ENCODE assay signal across 18 cellular contexts in genomic region chr10:74044419-74044818, GRCh38. TPM values are rescaled to one million over a fixed set of nuclear protein-coding genes. Genes with fewer than 3 reads are reported as not detected.
DNase-seq lines count a peak whose midpoint lies in the region; ATAC-seq, FAIRE-seq and TF ChIP-seq lines count a peak whose summit lies in the region.
"Had no signal": no experiment of that assay in that cellular context is flagged by ENCODE, and none has a peak within 500 bp of the region (broad histone marks: within the 10 kb centered on the region; RNA-seq: fewer than 3 reads in every experiment).

No MANE protein-coding gene starts in this region.

- TSS peak; percentile 27 for BruUV-seq in PC-3 (replicated peaks; lab: Mats Ljungman, UMichigan)

- no peaks in the 10 kb centered on the region for H3K9me3 Mint-ChIP-seq in chondrocyte (ENCODE audit: low read depth)
- H3K9me3 Mint-ChIP-seq: H9 had no signal

- H3K4me3 Mint-ChIP-seq in chondrocyte (ENCODE audit: unreplicated experiment), result no peak overlapping the region
- H3K4me3 Mint-ChIP-seq: H9 had no signal

- 92 to 96% methylated on average over 2 of the region's 2 CpGs for WGBS in pancreas, 2 donors

- TF ChIP-seq CTCF in left ventricle myocardium inferior (IDR thresholded peaks at IDR 0.05; ENCODE audit: borderline replicate concordance), result no peak
- TF ChIP-seq CTCF in right atrium auricular region (IDR thresholded peaks at IDR 0.05), result no peak
- TF ChIP-seq CTCF in PC-3 (conservative IDR thresholded peaks at IDR 0.05; ENCODE audit: low read depth, low read length), result no peak
- no peak for TF ChIP-seq CTCF in chondrocyte (IDR thresholded peaks at IDR 0.05)
- TF ChIP-seq CTCF in pancreas (IDR thresholded peaks at IDR 0.05), result no peak

- H3K9me3 ChIP-seq in left ventricle myocardium inferior (replicated peaks) (no peaks in the 10 kb centered on the region), right atrium auricular region (no peaks in the 10 kb centered on the region), PC-3 (ENCODE audit: low read length) (no peaks in the 10 kb centered on the region), pancreas (no peaks in the 10 kb centered on the region)
- H3K9me3 ChIP-seq: BE2C had no signal

- H3K27me3 Mint-ChIP-seq in chondrocyte (ENCODE audit: low read depth), result no peaks in the 10 kb centered on the region

- H3K36me3 ChIP-seq in left ventricle myocardium inferior (peaks cover 34% of the 10 kb centered on the region), right atrium auricular region (peaks cover 32% of the 10 kb centered on the region), PC-3 (ENCODE audit: low read depth, low read length) (peaks cover 38% of the 10 kb centered on the region), pancreas (peaks cover 0 to 3% (median 0%) of the 10 kb centered on the region in 3 donors)

- H3K79me2 ChIP-seq in PC-3 (ENCODE audit: low read length), result peaks cover 84% of the 10 kb centered on the region

- ATAC-seq in PC-3 (no peak), pancreas (no peak)

- H3K9me2 ChIP-seq in PC-3 (replicated peaks; ENCODE audit: low read length), result no peaks in the 10 kb centered on the region

- H3K27ac ChIP-seq in left ventricle myocardium inferior (replicated peaks) (peak overlapping the region; percentile 85), right atrium auricular region (peak overlapping the region in 1 of 2 donors; percentile 85), PC-3 (ENCODE audit: low read length) (no peak overlapping the region), pancreas (no peak overlapping the region)
- H3K27ac ChIP-seq: GM23248 had no signal

- POLR2A ChIA-PET in PC-3 (lab: Charles Lee; ENCODE audit: unreplicated experiment), result no interaction called here

- H3K4me1 Mint-ChIP-seq in chondrocyte (ENCODE audit: low read depth), result peaks cover 59% of the 10 kb centered on the region

- DNase-seq in left ventricle myocardium inferior (no peak), right atrium auricular region (ENCODE audit: low spot score) (no peak), PC-3 (no peak), chondrocyte (ENCODE audit: low spot score) (no peak), HuH-7.5 (ENCODE audit: low spot score) (no peak), pancreas (no peak), NCI-H2029 treated with DMSO at 0.1 percent for 48 hours (lab: John Stamatoyannopoulos, UW) (no peak)
- DNase-seq: BE2C, DMS79, GM23248, H9, NCI-H1694, NCI-H2081 treated with DMSO at 0.1 percent for 48 hours, NCI-H2171 treated with DMSO at 0.1 percent for 48 hours, NCI-H524 treated with DMSO at 0.1 percent for 48 hours, NCI-H82, SHP77 had no signal

- peaks cover 15% of the 10 kb centered on the region for H3K36me3 Mint-ChIP-seq in chondrocyte (ENCODE audit: low read depth)

- H4K20me1 ChIP-seq in PC-3 (ENCODE audit: low read length), result peaks cover 17% of the 10 kb centered on the region; the same call in 1 of the 2 replicates

- H3K4me3 ChIP-seq in left ventricle myocardium inferior, result no peak overlapping the region
- no peak overlapping the region for H3K4me3 ChIP-seq in right atrium auricular region
- no peak overlapping the region for H3K4me3 ChIP-seq in PC-3 (ENCODE audit: low read length)
- no peak overlapping the region for H3K4me3 ChIP-seq in pancreas
- H3K4me3 ChIP-seq: GM23248 had no signal

- H3K4me2 ChIP-seq in PC-3 (ENCODE audit: low read length), result no peak overlapping the region

- no peaks in the 10 kb centered on the region for H3K27me3 ChIP-seq in left ventricle myocardium inferior (ENCODE audit: low read depth)
- no peaks in the 10 kb centered on the region for H3K27me3 ChIP-seq in right atrium auricular region
- H3K27me3 ChIP-seq in PC-3 (ENCODE audit: low read length), result no peaks in the 10 kb centered on the region
- no peaks in the 10 kb centered on the region for H3K27me3 ChIP-seq in pancreas
- H3K27me3 ChIP-seq: BE2C had no signal

- CTCF ChIA-PET in PC-3 (lab: Charles Lee), result no interaction called here

- H2AFZ ChIP-seq in PC-3 (ENCODE audit: low read length), result no peak overlapping the region
- H2AFZ ChIP-seq: GM23248 had no signal

- peaks cover 97% of the 10 kb centered on the region for H3K4me1 ChIP-seq in left ventricle myocardium inferior
- peaks cover 0 to 59% of the 10 kb centered on the region in 2 donors for H3K4me1 ChIP-seq in right atrium auricular region
- peaks cover 18% of the 10 kb centered on the region for H3K4me1 ChIP-seq in PC-3 (ENCODE audit: insufficient read depth, low read length)
- H3K4me1 ChIP-seq in pancreas, result peaks cover 0 to 7% (median 6%) of the 10 kb centered on the region in 3 donors
- H3K4me1 ChIP-seq: BE2C had no signal

- no peak for FAIRE-seq in pancreas (lab: Jason Lieb, UNC)
- FAIRE-seq: A204.1 had no signal

- H3K9ac ChIP-seq in PC-3 (ENCODE audit: low read length), result no peak overlapping the region
- H3K9ac ChIP-seq: GM23248 had no signal

- peaks cover 34% of the 10 kb centered on the region for H3F3A ChIP-seq in PC-3 (ENCODE audit: low read length, unreplicated experiment)

- H3K27ac Mint-ChIP-seq in chondrocyte (ENCODE audit: unreplicated experiment), result peak overlapping the region; percentile 17
- H3K27ac Mint-ChIP-seq: H9 had no signal

- intact Hi-C loops in left ventricle myocardium inferior (cut with micrococcal nuclease) (no loop called here), PC-3 (cut with micrococcal nuclease) (no loop called here), pancreas (cut with DNase I) (no loop called here)

RNA-seq across cellular contexts. Expression of gene VCL, which starts 46.5 kb away (rescaled TPM):
- total RNA-seq in left ventricle myocardium inferior (227 TPM), right atrium auricular region (100 to 1,000 TPM; 173 to 216 TPM), PC-3 (2014; rRNA removed) (382 and 445 TPM in 2 replicates), chondrocyte (429 to 498 TPM (median 485 TPM) in 3 replicates), pancreas (10 to 100 TPM; 24.9 to 51.7 (median 32.1) TPM)
- 10 to 100 TPM in 1 of 2 donors, 1 to 10 TPM in 1; 8.6 to 13.3 TPM for polyA plus RNA-seq in pancreas
